In genomic region chr11:103317118-103317517, GRCh38 we compare ENCODE assay signal across 17 cellular contexts.
"Had no signal": no experiment of that assay in that cellular context is flagged by ENCODE, and none has a peak within 500 bp of the region (broad histone marks: within the 10 kb centered on the region; RNA-seq: fewer than 3 reads in every experiment).

No MANE protein-coding gene starts in this region.

- ATAC-seq: activated T-cell treated with anti-CD3 and anti-CD28 coated beads, Interleukin-2, amount 50 U/mL, for 4 hours; left cardiac atrium; lower lobe of right lung; naive thymus-derived CD4-positive, alpha-beta T cell had no signal

- H3K4me3 ChIP-seq: ascending aorta, coronary artery, lower lobe of right lung, stomach, thoracic aorta had no signal

- H3K27ac ChIP-seq: ascending aorta, coronary artery, epithelial cell of prostate, lower lobe of right lung, neutrophil, stomach, thoracic aorta had no signal

- H3K36me3 ChIP-seq: ascending aorta, lower lobe of right lung, neutrophil, thoracic aorta had no signal

- H3K4me1 ChIP-seq: ascending aorta, lower lobe of right lung, stomach had no signal

- H3K27me3 ChIP-seq: ascending aorta, neutrophil, stomach had no signal

- H3K9me3 ChIP-seq: ascending aorta, lower lobe of right lung, neutrophil, stomach, thoracic aorta had no signal

- DNase-seq: activated CD4-positive, alpha-beta memory T cell treated with anti-CD3 and anti-CD28 coated beads for 36 hours; activated gamma-delta T cell; activated T-cell treated with anti-CD3 and anti-CD28 coated beads, Interleukin-2, amount 50 U/mL, for 4 hours; caudate nucleus; effector CD8-positive, alpha-beta T cell; hypothalamus; left cardiac atrium; lower lobe of right lung; midbrain; naive thymus-derived CD4-positive, alpha-beta T cell; retina; stomach had no signal
